In the genomic region with DNA sequence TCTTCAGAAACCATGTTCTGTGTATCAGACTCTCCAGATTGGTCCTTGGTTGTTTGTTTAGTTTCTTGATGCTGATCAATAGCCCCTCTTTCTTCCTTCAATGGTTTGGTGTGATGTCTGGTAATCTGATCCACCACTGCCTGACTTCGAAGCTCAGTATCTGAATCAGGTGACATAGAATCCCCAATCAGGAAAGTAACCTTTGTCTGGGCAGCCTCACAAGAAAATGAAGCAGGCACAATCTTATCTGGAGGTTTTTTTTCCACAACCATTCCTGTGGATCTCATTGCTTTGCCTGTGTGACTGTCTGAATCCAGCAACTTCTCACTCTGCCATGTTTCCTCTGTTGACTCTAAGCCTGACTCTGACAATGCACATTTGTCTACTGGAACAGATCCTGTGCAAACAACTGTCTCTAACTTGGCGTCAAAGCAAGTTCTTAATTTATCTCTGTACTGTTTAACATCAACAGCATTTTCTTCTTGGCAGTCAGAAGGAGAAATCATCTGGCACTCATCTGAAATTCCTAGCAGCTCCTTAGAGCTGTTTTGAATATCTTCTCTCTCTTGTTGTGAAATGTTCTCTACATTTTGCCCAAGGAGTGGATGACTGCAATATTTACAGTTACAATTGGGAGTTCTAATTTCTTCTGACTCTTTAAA, we compare ENCODE assay signal across 8 cellular contexts. TPM values are rescaled to one million over a fixed set of nuclear protein-coding genes. Genes with fewer than 3 reads are reported as not detected.
A peak's percentile ranks its signal among the peaks of the same experiment; 100 is the strongest.
DNase-seq lines count a peak whose midpoint lies in the region; ATAC-seq lines count a peak whose summit lies in the region.

No MANE protein-coding gene starts in this region.

- H3K27me3 ChIP-seq in HUES6 (ENCODE audit: control insufficient read depth, insufficient read depth, low read length), result no peaks in the 10 kb centered on the region

- H3K27ac ChIP-seq in HUES6 (ENCODE audit: low read depth, low read length), result 0 out of 2 replicates have a peak overlapping the region, but pooled peaks have one; percentile 7

- H3K9ac ChIP-seq in HUES6 (ENCODE audit: low read length), result no peak overlapping the region

- no peak overlapping the region for H3K4me3 ChIP-seq in HUES6 (ENCODE audit: low read depth, low read length)

- in situ Hi-C loops in T47D (cut with HindIII; ENCODE audit: low pct_unique_long_range_greater_than_20kb, low sequenced_read_pairs), result no loop called here

- H3K9me3 ChIP-seq in HUES6 (ENCODE audit: control insufficient read depth, insufficient read depth, low read depth, low read length), result no peaks in the 10 kb centered on the region

- peaks cover 36% of the 10 kb centered on the region for H3K36me3 ChIP-seq in HUES6 (ENCODE audit: control insufficient read depth, insufficient read depth, low read length)

- peaks cover 5% of the 10 kb centered on the region; the same call in 1 of the 2 replicates for H3K4me1 ChIP-seq in HUES6 (ENCODE audit: control insufficient read depth, insufficient read depth, low read length)

- peak; percentile 14 to 89 for DNase-seq in T47D (ENCODE audit: low read depth in 1 of 2, low spot score in 1 of 2)
- no peak for DNase-seq in left lobe of liver (ENCODE audit: low spot score)
- peak; percentile 94 for DNase-seq in stromal cell of bone marrow (ENCODE audit: low read depth)
- no peak for DNase-seq in islet precursor cell
- DNase-seq in NK-92 treated with Interleukin-12 subunit alpha and Interleukin-12 subunit beta, amount 100 ng/mL, for 24 hours (lab: John Stamatoyannopoulos, UW), result no peak

- ATAC-seq in left lobe of liver, result peak; percentile 93
- ATAC-seq in HG03025 (IDR thresholded peaks at IDR 0.05; ENCODE audit: low FRiP score, unreplicated experiment), result no peak
- ATAC-seq in esophagus mucosa, result no peak

RNA-seq across cellular contexts. Expression of a gene that starts 37.1 kb away (rescaled TPM):
- total RNA-seq in left lobe of liver, result 3.9 TPM
- 8.6 TPM for total RNA-seq in esophagus mucosa

Comparison
In these comparisons a context has a peak if more than half of its experiments do, and no peak if none do; other contexts are left out.
1. DNase-seq: peak in T47D (2 of 2) and stromal cell of bone marrow (single experiment); none in left lobe of liver (single experiment), islet precursor cell (single experiment) and NK-92 treated with Interleukin-12 subunit alpha and Interleukin-12 subunit beta, amount 100 ng/mL, for 24 hours (single experiment).